Comparison of ENCODE assay signal across 20 cellular contexts in the genomic region with DNA sequence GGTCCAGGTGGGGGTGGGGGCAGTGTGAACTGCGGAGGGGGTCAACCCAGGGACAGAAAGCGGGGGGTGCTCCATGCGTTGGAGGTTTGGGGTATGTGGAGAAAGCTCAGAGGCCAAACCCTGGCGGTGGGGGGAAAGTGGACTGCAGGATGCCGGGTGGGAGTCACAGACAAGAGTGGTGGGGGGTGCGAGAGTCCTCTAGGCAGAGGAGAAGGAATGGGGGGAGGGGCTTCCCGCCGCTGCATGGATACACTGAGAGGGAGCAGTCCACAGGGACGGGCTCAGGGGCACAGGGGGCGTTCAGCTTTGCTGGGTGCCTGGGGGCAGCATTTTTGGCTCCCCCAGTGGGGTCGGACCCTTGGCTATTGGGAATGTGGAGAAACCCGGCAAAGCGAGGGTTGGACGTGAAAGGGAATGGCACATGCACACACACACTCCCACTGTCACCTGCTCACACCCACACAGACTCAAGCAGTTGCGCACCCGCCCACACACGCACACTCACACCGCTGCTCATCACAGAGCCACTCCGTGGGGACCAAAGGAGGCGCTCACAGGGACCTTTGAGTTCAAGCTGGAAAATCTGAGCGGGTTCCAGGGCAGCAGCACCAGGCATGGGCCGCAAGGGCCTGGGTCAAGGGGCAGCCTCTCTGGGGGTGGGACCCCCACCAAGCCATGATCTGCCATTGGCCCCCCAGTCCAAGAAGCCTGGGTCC. TPM values are rescaled to one million over a fixed set of nuclear protein-coding genes. Genes with fewer than 3 reads are reported as not detected.
"Had no signal": no experiment of that assay in that cellular context is flagged by ENCODE, and none has a peak within 500 bp of the region (broad histone marks: within the 10 kb centered on the region; RNA-seq: fewer than 3 reads in every experiment).

No MANE protein-coding gene starts in this region.

- H3K27ac ChIP-seq: epithelial cell of prostate, parathyroid adenoma, tibial artery had no signal

- H3K36me3 ChIP-seq: tibial artery had no signal

- H3K9me3 ChIP-seq: tibial artery had no signal

- H3K4me3 ChIP-seq: lung, tibial artery had no signal

- H3K4me1 ChIP-seq: parathyroid adenoma had no signal

- ATAC-seq: activated CD8-positive, alpha-beta T cell treated with anti-CD3 and anti-CD28 coated beads, Interleukin-2, amount 10 ng/mL, durations not matched to agents 7 days and 5 days; left cardiac atrium had no signal

- DNase-seq: activated CD4-positive, alpha-beta T cell treated with anti-CD3 and anti-CD28 coated beads, Interleukin-2, amount 10 ng/mL, durations not matched to agents 24 days and 14 days; activated CD4-positive, CD25-positive, alpha-beta regulatory T cell; activated CD8-positive, alpha-beta memory T cell treated with anti-CD3 and anti-CD28 coated beads, Interleukin-2, amount 50 U/mL, for 4 hours; activated CD8-positive, alpha-beta T cell treated with anti-CD3 and anti-CD28 coated beads, Interleukin-2, amount 10 ng/mL, durations not matched to agents 7 days and 5 days; activated gamma-delta T cell treated with Interleukin-2 at 50 U/mL for 16 hours; activated naive CD8-positive, alpha-beta T cell treated with anti-CD3 and anti-CD28 coated beads for 36 hours; activated T-cell treated with anti-CD3 and anti-CD28 coated beads, Interleukin-2, amount 50 U/mL, for 48 hours; cortex of kidney; effector CD8-positive, alpha-beta T cell; foreskin melanocyte; left cardiac atrium; stimulated activated CD4-positive, alpha-beta T cell treated with anti-CD3 and anti-CD28 coated beads, Interleukin-4, amount 100 ng/mL, for 1 hour; stimulated activated naive CD4-positive, alpha-beta T cell; T-helper 2 cell; tibial artery had no signal

RNA-seq across cellular contexts. Expression of a gene that starts 7.7 kb away (rescaled TPM):
- total RNA-seq: activated CD4-positive, alpha-beta T cell treated with anti-CD3 and anti-CD28 coated beads, Interleukin-2, amount 10 ng/mL, durations not matched to agents 24 days and 14 days; activated CD8-positive, alpha-beta T cell treated with anti-CD3 and anti-CD28 coated beads, Interleukin-2, amount 10 ng/mL, durations not matched to agents 7 days and 5 days; activated naive CD8-positive, alpha-beta T cell treated with anti-CD3 and anti-CD28 coated beads for 36 hours; fibroblast of lung; left cardiac atrium; lung; subcutaneous adipose tissue had no signal
